ENCODE assay signal across 5 cellular contexts in genomic region chr4:33661636-33662035, GRCh38.
"Had no signal": no experiment of that assay in that cellular context is flagged by ENCODE, and none has a peak within 500 bp of the region (broad histone marks: within the 10 kb centered on the region; RNA-seq: fewer than 3 reads in every experiment).

No MANE protein-coding gene starts in this region.

- H3K9ac ChIP-seq: KMS-11 had no signal

- FAIRE-seq: HTR-8/SVneo had no signal

- DNase-seq: KBM-7, KG1 had no signal

- H3K27ac ChIP-seq: HL-60, KMS-11 had no signal

- H3K4me2 ChIP-seq: KMS-11 had no signal
